In the genomic region with DNA sequence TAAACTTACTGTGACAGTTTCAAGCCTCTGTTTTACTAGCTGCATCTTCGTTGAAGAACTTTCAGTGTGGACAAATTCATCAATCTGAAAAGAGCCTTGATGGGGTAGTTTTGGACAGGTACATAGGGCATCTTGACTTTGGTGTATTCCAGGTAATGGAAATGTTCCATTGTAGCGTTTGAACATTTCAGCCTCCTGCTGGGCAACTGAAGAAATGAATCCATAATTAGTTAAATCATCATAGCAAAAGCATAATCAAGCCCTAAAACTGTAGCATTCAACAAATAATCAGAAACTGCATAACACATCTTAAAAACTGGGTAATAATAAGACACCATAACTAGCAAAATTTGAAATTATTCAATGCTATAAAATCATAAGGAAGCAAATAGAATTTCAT, we compare ENCODE assay signal across 12 cellular contexts.
DNase-seq lines count a peak whose midpoint lies in the region; ATAC-seq and TF ChIP-seq lines count a peak whose summit lies in the region.
"Had no signal": no experiment of that assay in that cellular context is flagged by ENCODE, and none has a peak within 500 bp of the region (broad histone marks: within the 10 kb centered on the region; RNA-seq: fewer than 3 reads in every experiment).

No MANE protein-coding gene starts in this region.

- H3K27me3 Mint-ChIP-seq in natural killer cell treated with Interleukin-12 subunit alpha and Interleukin-12 subunit beta and Interleukin-15 and Interleukin-18, amount 100 ng/mL, for 72 hours, result no peaks in the 10 kb centered on the region
- H3K27me3 Mint-ChIP-seq: CD4-positive, alpha-beta memory T cell; stimulated activated naive CD8-positive, alpha-beta T cell treated with anti-CD3 and anti-CD28 coated beads, Interleukin-15, Interleukin-2, amounts not matched to agents 100 ng/mL and 50 ng/mL, for 24 hours had no signal

- ATAC-seq in GM18511 (IDR thresholded peaks at IDR 0.05; ENCODE audit: unreplicated experiment), result no peak
- ATAC-seq in GM19463 (IDR thresholded peaks at IDR 0.05; ENCODE audit: unreplicated experiment), result no peak
- no peak for ATAC-seq in natural killer cell treated with Interleukin-12 subunit alpha and Interleukin-12 subunit beta and Interleukin-15 and Interleukin-18, amount 100 ng/mL, for 72 hours

- no peaks in the 10 kb centered on the region for H3K4me1 ChIP-seq in esophagus muscularis mucosa

- no peak overlapping the region for H3K27ac ChIP-seq in AG04450 (ENCODE audit: low read depth, low read length)
- no peak overlapping the region for H3K27ac ChIP-seq in esophagus muscularis mucosa (replicated peaks in 1 of 4)

- TF ChIP-seq EP300 in esophagus muscularis mucosa (IDR thresholded peaks at IDR 0.05), result no peak

- peak; percentile 46 for TF ChIP-seq CTCF in AG04450 (IDR thresholded peaks at IDR 0.05; ENCODE audit: low read depth, low read length)
- TF ChIP-seq CTCF in GM12865 (IDR thresholded peaks at IDR 0.05; ENCODE audit: insufficient read depth, low read depth, low read length, missing control alignments), result peak; percentile 2
- TF ChIP-seq CTCF in fibroblast of pulmonary artery (IDR thresholded peaks at IDR 0.05; ENCODE audit: low read length, missing control alignments), result peak; percentile 39
- TF ChIP-seq CTCF in esophagus muscularis mucosa (IDR thresholded peaks at IDR 0.05), result no peak

- peaks cover 14 to 36% (median 18%) of the 10 kb centered on the region in 4 donors for H3K36me3 ChIP-seq in esophagus muscularis mucosa

- H3K36me3 Mint-ChIP-seq in natural killer cell treated with Interleukin-12 subunit alpha and Interleukin-12 subunit beta and Interleukin-15 and Interleukin-18, amount 100 ng/mL, for 72 hours, result no peaks in the 10 kb centered on the region

- H3K4me3 ChIP-seq in AG04450 (ENCODE audit: low read depth, low read length) (no peak overlapping the region), GM12865 (ENCODE audit: low read depth, low read length) (no peak overlapping the region), fibroblast of pulmonary artery (replicated peaks; ENCODE audit: low read depth, low read length) (no peak overlapping the region), esophagus muscularis mucosa (no peak overlapping the region)

- no peaks in the 10 kb centered on the region for H3K27me3 ChIP-seq in AG04450 (ENCODE audit: control insufficient read depth, insufficient read depth, low read length)
- H3K27me3 ChIP-seq in esophagus muscularis mucosa, result no peaks in the 10 kb centered on the region

- intact Hi-C loops in esophagus muscularis mucosa (cut with DNase I), result no loop called here

- TF ChIP-seq POLR2A in esophagus muscularis mucosa (IDR thresholded peaks at IDR 0.05; ENCODE audit: low read depth), result no peak

- no peak overlapping the region for H3K27ac Mint-ChIP-seq in natural killer cell treated with Interleukin-12 subunit alpha and Interleukin-12 subunit beta and Interleukin-15 and Interleukin-18, amount 100 ng/mL, for 72 hours
- H3K27ac Mint-ChIP-seq: stimulated activated naive CD8-positive, alpha-beta T cell treated with anti-CD3 and anti-CD28 coated beads, Interleukin-15, Interleukin-2, amounts not matched to agents 100 ng/mL and 50 ng/mL, for 24 hours had no signal

- DNase-seq in AG04450 (ENCODE audit: low read depth, low spot score) (no peak), GM12865 (ENCODE audit: low read depth) (no peak), OCI-M1 (lab: John Stamatoyannopoulos, UW) (peak; percentile 28), fibroblast of pulmonary artery (ENCODE audit: low read depth) (peak; percentile 17), esophagus muscularis mucosa (ENCODE audit: extremely low spot score) (no peak)
- no peak for DNase-seq in natural killer cell treated with Interleukin-12 subunit alpha and Interleukin-12 subunit beta and Interleukin-15 and Interleukin-18, amount 100 ng/mL, for 72 hours (ENCODE audit: low spot score)
- DNase-seq: CD4-positive, alpha-beta memory T cell; NCI-H510A; SW 1271 had no signal

- no peaks in the 10 kb centered on the region for H3K9me3 ChIP-seq in AG04450 (ENCODE audit: control insufficient read depth, insufficient read depth, low read length)
- H3K9me3 ChIP-seq in esophagus muscularis mucosa, result no peaks in the 10 kb centered on the region

- CTCF ChIA-PET in AG04450 (lab: Charles Lee), result interaction anchor here (1.2 kb wide), 1 partner anchor 14 kb away, joined by 3 read pairs; no protein-coding TSS in a partner anchor

- H3K4me3 Mint-ChIP-seq in natural killer cell treated with Interleukin-12 subunit alpha and Interleukin-12 subunit beta and Interleukin-15 and Interleukin-18, amount 100 ng/mL, for 72 hours, result no peak overlapping the region
- H3K4me3 Mint-ChIP-seq: CD4-positive, alpha-beta memory T cell; stimulated activated naive CD8-positive, alpha-beta T cell treated with anti-CD3 and anti-CD28 coated beads, Interleukin-15, Interleukin-2, amounts not matched to agents 100 ng/mL and 50 ng/mL, for 24 hours had no signal

- POLR2A ChIA-PET in AG04450 (lab: Yijun Ruan, JAX), result no interaction called here

- 88% methylated on average over 2 of the region's 2 CpGs for WGBS in esophagus muscularis mucosa

- H3K9me3 Mint-ChIP-seq in natural killer cell treated with Interleukin-12 subunit alpha and Interleukin-12 subunit beta and Interleukin-15 and Interleukin-18, amount 100 ng/mL, for 72 hours, result no peaks in the 10 kb centered on the region
- H3K9me3 Mint-ChIP-seq: CD4-positive, alpha-beta memory T cell; stimulated activated naive CD8-positive, alpha-beta T cell treated with anti-CD3 and anti-CD28 coated beads, Interleukin-15, Interleukin-2, amounts not matched to agents 100 ng/mL and 50 ng/mL, for 24 hours had no signal

- no peaks in the 10 kb centered on the region for H3K4me1 Mint-ChIP-seq in natural killer cell treated with Interleukin-12 subunit alpha and Interleukin-12 subunit beta and Interleukin-15 and Interleukin-18, amount 100 ng/mL, for 72 hours (ENCODE audit: low read depth in 2 of 2)
- H3K4me1 Mint-ChIP-seq: CD4-positive, alpha-beta memory T cell had no signal

Comparison
In these comparisons a context has a peak if more than half of its experiments do, and no peak if none do; other contexts are left out.
1. DNase-seq: peak in OCI-M1 (single experiment) and fibroblast of pulmonary artery (single experiment); none in AG04450 (single experiment), GM12865 (single experiment), esophagus muscularis mucosa (single experiment) and natural killer cell treated with Interleukin-12 subunit alpha and Interleukin-12 subunit beta and Interleukin-15 and Interleukin-18, amount 100 ng/mL, for 72 hours (single experiment).
2. CTCF ChIP-seq: peak in AG04450 (single experiment), GM12865 (single experiment) and fibroblast of pulmonary artery (single experiment); none in esophagus muscularis mucosa (0 of 3).